In the genomic region with DNA sequence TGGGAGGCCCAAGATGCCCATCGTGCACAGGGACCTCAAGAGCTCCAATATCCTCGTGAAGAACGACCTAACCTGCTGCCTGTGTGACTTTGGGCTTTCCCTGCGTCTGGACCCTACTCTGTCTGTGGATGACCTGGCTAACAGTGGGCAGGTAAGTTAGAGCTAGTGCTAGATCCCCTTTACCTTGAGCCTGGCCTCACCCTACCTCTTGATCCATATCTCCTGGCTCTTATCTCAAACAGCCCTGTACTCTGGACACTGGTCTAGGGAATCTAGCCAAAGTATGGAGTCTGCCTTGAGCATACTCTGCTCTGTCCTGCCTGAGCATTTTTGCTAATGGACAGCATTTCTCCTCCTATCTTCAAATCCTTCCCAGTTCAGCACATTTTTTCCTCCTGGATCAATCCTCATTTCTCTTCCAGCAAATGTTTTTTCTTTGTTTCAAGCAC, we compare ENCODE assay signal across 1 cellular context.
TF ChIP-seq lines count a peak whose summit lies in the region.

No MANE protein-coding gene starts in this region.

TF ChIP-seq in HepG2, 621 proteins besides CTCF, POLR2A, EP300 and RAD21:
- TF ChIP-seq, protein P1, sequence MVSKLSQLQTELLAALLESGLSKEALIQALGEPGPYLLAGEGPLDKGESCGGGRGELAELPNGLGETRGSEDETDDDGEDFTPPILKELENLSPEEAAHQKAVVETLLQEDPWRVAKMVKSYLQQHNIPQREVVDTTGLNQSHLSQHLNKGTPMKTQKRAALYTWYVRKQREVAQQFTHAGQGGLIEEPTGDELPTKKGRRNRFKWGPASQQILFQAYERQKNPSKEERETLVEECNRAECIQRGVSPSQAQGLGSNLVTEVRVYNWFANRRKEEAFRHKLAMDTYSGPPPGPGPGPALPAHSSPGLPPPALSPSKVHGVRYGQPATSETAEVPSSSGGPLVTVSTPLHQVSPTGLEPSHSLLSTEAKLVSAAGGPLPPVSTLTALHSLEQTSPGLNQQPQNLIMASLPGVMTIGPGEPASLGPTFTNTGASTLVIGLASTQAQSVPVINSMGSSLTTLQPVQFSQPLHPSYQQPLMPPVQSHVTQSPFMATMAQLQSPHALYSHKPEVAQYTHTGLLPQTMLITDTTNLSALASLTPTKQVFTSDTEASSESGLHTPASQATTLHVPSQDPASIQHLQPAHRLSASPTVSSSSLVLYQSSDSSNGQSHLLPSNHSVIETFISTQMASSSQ (IDR thresholded peaks at IDR 0.05; ENCODE audit: low read depth), result no peak
- TF ChIP-seq, protein P1 (CRISPR knock-in tag; IDR thresholded peaks at IDR 0.05; ENCODE audit: borderline replicate concordance), result no peak
- peak; percentile 93 for TF ChIP-seq ZC3H13 (CRISPR knock-in tag; IDR thresholded peaks at IDR 0.05)
- 0 out of 2 replicates have a peak, but pooled peaks have one; percentile 11 for TF ChIP-seq KMT2A (CRISPR knock-in tag; IDR thresholded peaks at IDR 0.05)
- TF ChIP-seq MXD4 (CRISPR knock-in tag; IDR thresholded peaks at IDR 0.05), result no peak
- TF ChIP-seq, protein P2, sequence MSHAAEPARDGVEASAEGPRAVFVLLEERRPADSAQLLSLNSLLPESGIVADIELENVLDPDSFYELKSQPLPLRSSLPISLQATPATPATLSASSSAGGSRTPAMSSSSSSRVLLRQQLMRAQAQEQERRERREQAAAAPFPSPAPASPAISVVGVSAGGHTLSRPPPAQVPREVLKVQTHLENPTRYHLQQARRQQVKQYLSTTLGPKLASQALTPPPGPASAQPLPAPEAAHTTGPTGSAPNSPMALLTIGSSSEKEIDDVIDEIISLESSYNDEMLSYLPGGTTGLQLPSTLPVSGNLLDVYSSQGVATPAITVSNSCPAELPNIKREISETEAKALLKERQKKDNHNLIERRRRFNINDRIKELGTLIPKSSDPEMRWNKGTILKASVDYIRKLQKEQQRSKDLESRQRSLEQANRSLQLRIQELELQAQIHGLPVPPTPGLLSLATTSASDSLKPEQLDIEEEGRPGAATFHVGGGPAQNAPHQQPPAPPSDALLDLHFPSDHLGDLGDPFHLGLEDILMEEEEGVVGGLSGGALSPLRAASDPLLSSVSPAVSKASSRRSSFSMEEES (CRISPR knock-in tag; IDR thresholded peaks at IDR 0.05), result no peak
- no peak for TF ChIP-seq ZSCAN29 (CRISPR knock-in tag; conservative IDR thresholded peaks at IDR 0.05)
- TF ChIP-seq AGO1 (IDR thresholded peaks at IDR 0.05; ENCODE audit: low read depth, low read length, poor library complexity, severe bottlenecking), result no peak
- TF ChIP-seq FOXJ3 (CRISPR knock-in tag; IDR thresholded peaks at IDR 0.05; ENCODE audit: borderline replicate concordance), result no peak
- TF ChIP-seq PAF1 (CRISPR knock-in tag; IDR thresholded peaks at IDR 0.05), result 0 out of 2 replicates have a peak, but pooled peaks have one; percentile 16
- no peak for TF ChIP-seq ZFP62 (CRISPR knock-in tag; IDR thresholded peaks at IDR 0.05)
- TF ChIP-seq ZNF317 (CRISPR knock-in tag; IDR thresholded peaks at IDR 0.05), result no peak
- no peak for TF ChIP-seq ZNF546 (CRISPR knock-in tag; conservative IDR thresholded peaks at IDR 0.05)
- TF ChIP-seq ZNF24 (IDR thresholded peaks at IDR 0.05), result no peak
- TF ChIP-seq SP140L (CRISPR knock-in tag; IDR thresholded peaks at IDR 0.05; ENCODE audit: borderline replicate concordance), result no peak
- peak; percentile 96 for TF ChIP-seq RBM22 (optimal IDR thresholded peaks at IDR 0.05; ENCODE audit: low read length)
